ENCODE assay signal across 3 cellular contexts in genomic region chr5:163116618-163117017, GRCh38.
A peak's percentile ranks its signal among the peaks of the same experiment; 100 is the strongest.
DNase-seq lines count a peak whose midpoint lies in the region; ATAC-seq, FAIRE-seq and TF ChIP-seq lines count a peak whose summit lies in the region.
"Not testable (repeated sequence)": the region's sequence is repeated elsewhere in the genome, so short reads cannot be mapped to it uniquely, and the experiment has no call there.

No MANE protein-coding gene starts in this region.

- not testable (repeated sequence) for FAIRE-seq in A549 (lab: Jason Lieb, UNC)
- FAIRE-seq in frontal cortex (lab: Jason Lieb, UNC) = peak; percentile 43

- 17% methylated on average over 2 of the region's 2 CpGs for WGBS in A549 (ENCODE audit: missing lambda C conversion rate)

- not testable (repeated sequence) for H3K4me1 ChIP-seq in A549; HEK293 (ENCODE audit: control insufficient read depth, insufficient read depth, low read length)

- not testable (repeated sequence) for DNase-seq in A549 (ENCODE audit: low read depth in 1 of 2, low spot score in 1 of 2); frontal cortex (ENCODE audit: low spot score in 2 of 2)

- not testable (repeated sequence) for H3K4me2 ChIP-seq in A549

- not testable (repeated sequence) for TF ChIP-seq RAD21 in A549 (conservative IDR thresholded peaks at IDR 0.05 in 1 of 2, IDR thresholded peaks at IDR 0.05 in 1 of 2)

- not testable (repeated sequence) for TF ChIP-seq POLR2A in A549 (IDR thresholded peaks at IDR 0.05; ENCODE audit: low read length)

- H3K9me3 ChIP-seq in A549; HEK293 (ENCODE audit: control insufficient read depth, insufficient read depth, low read depth, low read length): not testable (repeated sequence)

- TF ChIP-seq EP300 in A549 (IDR thresholded peaks at IDR 0.05) = not testable (repeated sequence)

- H3K4me3 ChIP-seq in A549; HEK293 (ENCODE audit: low read depth, low read length): not testable (repeated sequence)

- TF ChIP-seq CTCF in A549 (IDR thresholded peaks at IDR 0.05); HEK293 (tag by site-specific recombination; IDR thresholded peaks at IDR 0.05): not testable (repeated sequence)

- CTCF ChIA-PET in A549 (lab: Yijun Ruan, JAX); HEK293 (lab: Yijun Ruan, JAX): not testable (repeated sequence)

- not testable (repeated sequence) for H3K36me3 ChIP-seq in HEK293 (ENCODE audit: control insufficient read depth in 2 of 2, insufficient read depth in 1 of 2, low read length in 2 of 2)

- POLR2A ChIA-PET in A549 (lab: Yijun Ruan, JAX); HEK293 (lab: Yijun Ruan, JAX): not testable (repeated sequence)

- H3K27ac ChIP-seq in A549; HEK293 (ENCODE audit: extremely low read depth, low read depth, low read length): not testable (repeated sequence)

- not testable (repeated sequence) for ATAC-seq in A549

TF ChIP-seq in A549, 52 proteins besides CTCF, POLR2A, EP300 and RAD21:
- peak; percentile 37 for TF ChIP-seq ZC3H11A (IDR thresholded peaks at IDR 0.05)

TF ChIP-seq in HEK293, 187 proteins besides CTCF, POLR2A, EP300 and RAD21:
- TF ChIP-seq ZNF623 (tag by site-specific recombination; IDR thresholded peaks at IDR 0.05) (peak; percentile 46), REST (tag by site-specific recombination; IDR thresholded peaks at IDR 0.05) (peak; percentile 37; the same call in 1 of the 2 replicates), ZXDB (tag by site-specific recombination; IDR thresholded peaks at IDR 0.05) (0 out of 2 replicates have a peak, but pooled peaks have one; percentile 20), ZNF426 (tag by site-specific recombination; IDR thresholded peaks at IDR 0.05) (peak; percentile 78), ZNF433 (tag by site-specific recombination; IDR thresholded peaks at IDR 0.05; ENCODE audit: low read depth) (0 out of 2 replicates have a peak, but pooled peaks have one; percentile 10), ZBTB11 (tag by site-specific recombination; conservative IDR thresholded peaks at IDR 0.05; ENCODE audit: low read depth) (peak; percentile 67), ZNF266 (tag by site-specific recombination; IDR thresholded peaks at IDR 0.05; ENCODE audit: low read depth) (0 out of 2 replicates have a peak, but pooled peaks have one; percentile 16), ZNF202 (tag by site-specific recombination; IDR thresholded peaks at IDR 0.05; ENCODE audit: borderline replicate concordance) (peak; percentile 73; the same call in 1 of the 2 replicates), ZBTB8A (tag by site-specific recombination; IDR thresholded peaks at IDR 0.05) (peak; percentile 42; the same call in 1 of the 2 replicates), ZNF510 (tag by site-specific recombination; IDR thresholded peaks at IDR 0.05; ENCODE audit: insufficient replicate concordance) (peak; percentile 69), ZNF140 (tag by site-specific recombination; IDR thresholded peaks at IDR 0.05) (peak; percentile 51; the same call in 1 of the 2 replicates), ZNF555 (tag by site-specific recombination; conservative IDR thresholded peaks at IDR 0.05) (peak; percentile 70), ZNF394 (tag by site-specific recombination; IDR thresholded peaks at IDR 0.05; ENCODE audit: borderline replicate concordance) (peak; percentile 79; the same call in 1 of the 2 replicates), ZNF518A (tag by site-specific recombination; conservative IDR thresholded peaks at IDR 0.05; ENCODE audit: low read depth) (peak; percentile 71; the same call in 1 of the 2 replicates), ZNF560 (tag by site-specific recombination; IDR thresholded peaks at IDR 0.05; ENCODE audit: borderline replicate concordance) (0 out of 2 replicates have a peak, but pooled peaks have one; percentile 44)
